ENCODE assay signal across 10 cellular contexts in the genomic region with DNA sequence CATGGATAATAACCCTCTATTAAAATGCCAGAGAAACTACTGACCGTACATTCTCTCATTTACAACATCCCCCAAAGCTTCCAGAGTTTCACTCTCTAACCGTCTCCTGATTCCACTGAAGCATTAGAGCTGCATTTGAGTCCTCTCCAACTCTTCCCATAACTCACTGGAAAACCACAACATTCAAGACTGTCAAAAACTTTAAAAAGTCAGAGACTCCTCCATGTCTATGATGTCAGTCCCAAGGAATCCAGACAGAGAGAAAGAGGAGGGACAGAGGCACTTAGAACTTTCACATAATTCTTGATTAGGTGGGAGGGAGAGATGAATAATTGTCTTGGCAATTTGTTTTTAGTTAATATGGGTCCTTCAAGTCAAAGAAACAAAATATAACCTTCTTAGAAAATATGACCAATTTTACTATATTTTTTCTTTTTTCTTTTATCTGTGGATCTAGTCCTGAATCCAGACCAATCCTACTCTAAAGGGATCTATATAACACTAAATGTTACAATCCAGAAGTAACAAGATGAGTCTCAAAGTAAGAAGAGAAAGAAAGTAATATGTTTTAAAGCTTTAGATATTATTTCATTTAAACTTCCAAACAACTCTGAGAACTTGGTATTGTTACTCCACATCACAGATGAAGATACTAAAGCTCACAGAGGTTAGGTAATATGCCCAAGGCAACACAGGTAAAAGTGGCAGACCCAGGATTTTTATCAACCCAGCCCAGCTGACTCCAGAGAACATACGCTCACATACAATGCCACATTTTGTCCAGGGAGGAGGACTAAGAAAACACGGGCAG.
A peak's percentile ranks its signal among the peaks of the same experiment; 100 is the strongest.
DNase-seq lines count a peak whose midpoint lies in the region; ATAC-seq lines count a peak whose summit lies in the region.
"Had no signal": no experiment of that assay in that cellular context is flagged by ENCODE, and none has a peak within 500 bp of the region (broad histone marks: within the 10 kb centered on the region; RNA-seq: fewer than 3 reads in every experiment).

No MANE protein-coding gene starts in this region.

- DNase-seq in GM04504 (ENCODE audit: low read depth) (peak; percentile 88), amniotic epithelial cell (ENCODE audit: low read depth) (peak; percentile 97), iPS-NIHi11 (ENCODE audit: low spot score) (peak; percentile 23), stromal cell of bone marrow (ENCODE audit: low read depth) (peak; percentile 87), NCI-H1417 treated with DMSO at 0.1 percent for 48 hours (lab: John Stamatoyannopoulos, UW) (no peak)
- no peak for DNase-seq in activated CD4-positive, alpha-beta T cell treated with anti-CD3 and anti-CD28 coated beads for 4 hours
- DNase-seq in stimulated activated CD4-positive, alpha-beta T cell treated with anti-CD3 and anti-CD28 coated beads, Interleukin-2, amount 100 ng/mL, for 24 hours: no peak
- DNase-seq: activated CD8-positive, alpha-beta memory T cell treated with anti-CD3 and anti-CD28 coated beads, Interleukin-2, amount 10 ng/mL, durations not matched to agents 7 days and 5 days; T-cell had no signal

- ATAC-seq in GM19324 (IDR thresholded peaks at IDR 0.05; ENCODE audit: low FRiP score, unreplicated experiment): no peak
- ATAC-seq: activated CD8-positive, alpha-beta memory T cell treated with anti-CD3 and anti-CD28 coated beads, Interleukin-2, amount 10 ng/mL, durations not matched to agents 7 days and 5 days; T-cell had no signal

Comparison
In these comparisons a context has a peak if more than half of its experiments do, and no peak if none do; other contexts are left out.
1. DNase-seq: peak in GM04504 (single experiment), amniotic epithelial cell (single experiment), iPS-NIHi11 (single experiment) and stromal cell of bone marrow (single experiment); none in NCI-H1417 treated with DMSO at 0.1 percent for 48 hours (single experiment), activated CD4-positive, alpha-beta T cell treated with anti-CD3 and anti-CD28 coated beads for 4 hours (0 of 2) and stimulated activated CD4-positive, alpha-beta T cell treated with anti-CD3 and anti-CD28 coated beads, Interleukin-2, amount 100 ng/mL, for 24 hours (0 of 2).